ENCODE assay signal across 12 cellular contexts in genomic region chr17:2851615-2852014, GRCh38.
"Had no signal": no experiment of that assay in that cellular context is flagged by ENCODE, and none has a peak within 500 bp of the region (broad histone marks: within the 10 kb centered on the region; RNA-seq: fewer than 3 reads in every experiment).

No MANE protein-coding gene starts in this region.

- H3K27me3 ChIP-seq: vagina had no signal

- H3K4me3 ChIP-seq: cardiac muscle cell, esophagus muscularis mucosa, lung, vagina had no signal

- H3K36me3 Mint-ChIP-seq: naive B cell had no signal

- H3K27ac Mint-ChIP-seq: activated CD8-positive, alpha-beta T cell treated with anti-CD3 and anti-CD28 coated beads, Interleukin-2, amount 10 ng/mL, durations not matched to agents 7 days and 5 days; activated naive CD8-positive, alpha-beta T cell treated with anti-CD3 and anti-CD28 coated beads, Interleukin-2, amount 50 U/mL, for 24 hours had no signal

- H3K27ac ChIP-seq: cardiac muscle cell, vagina, WERI-Rb-1 had no signal

- ATAC-seq: activated CD8-positive, alpha-beta T cell treated with anti-CD3 and anti-CD28 coated beads, Interleukin-2, amount 10 ng/mL, durations not matched to agents 7 days and 5 days; activated naive CD8-positive, alpha-beta T cell treated with anti-CD3 and anti-CD28 coated beads, Interleukin-2, amount 50 U/mL, for 24 hours had no signal

- H3K4me3 Mint-ChIP-seq: activated naive CD8-positive, alpha-beta T cell treated with anti-CD3 and anti-CD28 coated beads, Interleukin-2, amount 50 U/mL, for 24 hours had no signal

- H3K36me3 ChIP-seq: cardiac muscle cell, esophagus muscularis mucosa, vagina, WERI-Rb-1 had no signal

- DNase-seq: activated CD4-positive, alpha-beta T cell treated with anti-CD3 and anti-CD28 coated beads for 4 hours; activated CD8-positive, alpha-beta memory T cell treated with anti-CD3 and anti-CD28 coated beads, Interleukin-2, amount 50 U/mL, for 48 hours; activated CD8-positive, alpha-beta T cell treated with anti-CD3 and anti-CD28 coated beads, Interleukin-2, amount 10 ng/mL, durations not matched to agents 7 days and 5 days; activated naive CD8-positive, alpha-beta T cell treated with anti-CD3 and anti-CD28 coated beads, Interleukin-2, amount 50 U/mL, for 24 hours; naive B cell; stimulated activated CD4-positive, alpha-beta T cell treated with anti-CD3 and anti-CD28 coated beads, Interleukin-15, amount 100 ng/mL, for 24 hours; T1000; WERI-Rb-1 had no signal

- H3K9me3 ChIP-seq: esophagus muscularis mucosa, vagina had no signal

- H3K9me3 Mint-ChIP-seq: activated naive CD8-positive, alpha-beta T cell treated with anti-CD3 and anti-CD28 coated beads, Interleukin-2, amount 50 U/mL, for 24 hours; naive B cell had no signal
